ENCODE assay signal across 8 cellular contexts in the genomic region with DNA sequence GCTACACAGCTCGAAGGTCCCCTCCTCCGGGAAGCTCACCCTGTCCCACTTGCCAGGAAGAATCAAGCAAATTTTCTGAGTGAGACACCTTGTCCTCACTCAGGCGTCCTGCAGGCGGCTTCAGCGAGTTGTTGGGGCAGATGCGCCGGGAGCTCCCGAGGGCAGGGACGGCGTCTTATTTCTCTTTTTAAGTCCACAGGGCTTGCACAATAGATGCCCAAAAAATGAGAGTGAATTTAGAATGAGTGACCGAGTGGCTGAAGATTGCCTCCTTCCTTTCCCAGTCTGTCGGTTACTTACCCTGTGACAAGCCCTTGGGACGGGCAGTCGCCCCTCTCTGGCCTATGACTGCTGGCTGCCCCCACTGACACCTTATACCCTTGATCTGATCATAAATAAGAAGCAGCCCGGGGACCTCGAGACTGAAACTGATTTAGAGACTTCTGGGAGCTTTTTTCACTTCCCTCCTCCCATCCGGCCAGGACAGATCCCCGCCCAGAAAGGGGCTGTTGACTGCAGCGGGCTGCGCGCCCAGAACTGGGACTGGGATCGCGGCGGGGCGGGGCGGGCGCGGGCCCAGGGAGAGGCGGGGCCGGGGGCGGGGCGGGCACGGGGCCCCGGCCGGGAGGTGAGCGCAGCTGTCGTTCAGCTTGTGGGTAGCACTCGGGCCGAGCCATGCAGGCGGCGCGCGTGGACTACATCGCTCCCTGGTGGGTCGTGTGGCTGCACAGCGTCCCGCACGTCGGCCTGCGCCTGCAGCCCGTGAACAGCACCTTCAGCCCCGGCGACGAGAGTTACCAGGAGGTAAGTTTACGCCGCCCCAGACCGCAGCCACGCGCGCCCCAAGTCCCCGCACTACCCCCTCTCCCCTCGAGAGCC. TPM values are rescaled to one million over a fixed set of nuclear protein-coding genes. Genes with fewer than 3 reads are reported as not detected.
DNase-seq lines count a peak whose midpoint lies in the region; ATAC-seq and TF ChIP-seq lines count a peak whose summit lies in the region.

A gene with protein sequence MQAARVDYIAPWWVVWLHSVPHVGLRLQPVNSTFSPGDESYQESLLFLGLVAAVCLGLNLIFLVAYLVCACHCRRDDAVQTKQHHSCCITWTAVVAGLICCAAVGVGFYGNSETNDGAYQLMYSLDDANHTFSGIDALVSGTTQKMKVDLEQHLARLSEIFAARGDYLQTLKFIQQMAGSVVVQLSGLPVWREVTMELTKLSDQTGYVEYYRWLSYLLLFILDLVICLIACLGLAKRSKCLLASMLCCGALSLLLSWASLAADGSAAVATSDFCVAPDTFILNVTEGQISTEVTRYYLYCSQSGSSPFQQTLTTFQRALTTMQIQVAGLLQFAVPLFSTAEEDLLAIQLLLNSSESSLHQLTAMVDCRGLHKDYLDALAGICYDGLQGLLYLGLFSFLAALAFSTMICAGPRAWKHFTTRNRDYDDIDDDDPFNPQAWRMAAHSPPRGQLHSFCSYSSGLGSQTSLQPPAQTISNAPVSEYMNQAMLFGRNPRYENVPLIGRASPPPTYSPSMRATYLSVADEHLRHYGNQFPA (plus strand): TSS at position 659 of the 879 bp plus-strand sequence. CDS start 17 bp downstream, at position 676.

- ATAC-seq in GM19324 (IDR thresholded peaks at IDR 0.05; ENCODE audit: low FRiP score, unreplicated experiment) (peak; percentile 68), HG03457 (IDR thresholded peaks at IDR 0.05; ENCODE audit: unreplicated experiment) (peak; percentile 59), lower lobe of right lung (peak; percentile 94)

- DNase-seq in C1 segment of cervical spinal cord (lab: John Stamatoyannopoulos, UW) (peak in 13 of 14 donors; percentile 60 to 95 (median 89)), NCI-H774 (lab: John Stamatoyannopoulos, UW) (peak; percentile 88), lower lobe of right lung (peak; percentile 91)
- peak; percentile 82 for DNase-seq in activated CD4-positive, alpha-beta memory T cell treated with anti-CD3 and anti-CD28 coated beads for 36 hours
- DNase-seq in stimulated activated CD4-positive, alpha-beta T cell treated with anti-CD3 and anti-CD28 coated beads, TNF-alpha, amount 100 ng/mL, for 4 hours (ENCODE audit: low read depth in 3 of 3): peak; percentile 44 to 55 (median 47)

- POLR2A ChIA-PET in activated CD4-positive, alpha-beta memory T cell treated with anti-CD3 and anti-CD28 coated beads for 36 hours (lab: Charles Lee): interaction anchor here (1.5 kb wide), 1 partner anchor 9 kb away, joined by 13 read pairs; a partner anchor contains a TSS

- intact Hi-C loops in activated CD4-positive, alpha-beta memory T cell treated with anti-CD3 and anti-CD28 coated beads for 36 hours (cut with micrococcal nuclease): loop anchor here (1.0 to 10.0 kb wide), 2 partner anchors 10 to 532 kb away; a partner anchor contains a TSS
- intact Hi-C loops in lower lobe of right lung (cut with DNase I): no loop called here

- H3K4me1 ChIP-seq in duodenal mucosa (ENCODE audit: control insufficient read depth in 1 of 2, insufficient read depth in 2 of 2, low read length in 2 of 2) (peaks cover 21 to 49% of the 10 kb centered on the region in 2 donors), lower lobe of right lung (peaks cover 43% of the 10 kb centered on the region)

- H3K27me3 ChIP-seq in duodenal mucosa (ENCODE audit: control insufficient read depth in 1 of 2, insufficient read depth in 2 of 2, low read length in 2 of 2) (peaks cover 5 to 13% of the 10 kb centered on the region in 2 donors), lower lobe of right lung (ENCODE audit: low read depth) (no peaks in the 10 kb centered on the region)

- peak within 1 kb of the TSS; percentile 36 for H3K27ac Mint-ChIP-seq in activated CD4-positive, alpha-beta memory T cell treated with anti-CD3 and anti-CD28 coated beads for 36 hours

- TF ChIP-seq CTCF in lower lobe of right lung (IDR thresholded peaks at IDR 0.05): peak; percentile 33

- peaks cover 68% of the 10 kb centered on the region for H3K4me1 Mint-ChIP-seq in activated CD4-positive, alpha-beta memory T cell treated with anti-CD3 and anti-CD28 coated beads for 36 hours (ENCODE audit: low read depth)

- H3K36me3 ChIP-seq in duodenal mucosa (ENCODE audit: control insufficient read depth in 1 of 2, insufficient read depth in 2 of 2, low read length in 2 of 2) (peaks cover 10 to 29% of the 10 kb centered on the region in 2 donors), lower lobe of right lung (peaks cover 28% of the 10 kb centered on the region)

- no peaks in the 10 kb centered on the region for H3K27me3 Mint-ChIP-seq in activated CD4-positive, alpha-beta memory T cell treated with anti-CD3 and anti-CD28 coated beads for 36 hours

- H3K4me3 ChIP-seq in duodenal mucosa (ENCODE audit: low read depth in 1 of 2, low read length in 2 of 2) (peak within 1 kb of the TSS; percentile 75 to 79), lower lobe of right lung (peak within 1 kb of the TSS; percentile 66)

- H3K9me3 ChIP-seq in duodenal mucosa (ENCODE audit: control insufficient read depth in 1 of 2, low read length in 2 of 2): no peaks in the 10 kb centered on the region
- H3K9me3 ChIP-seq in lower lobe of right lung: no peaks in the 10 kb centered on the region

- no peaks in the 10 kb centered on the region for H3K9me3 Mint-ChIP-seq in activated CD4-positive, alpha-beta memory T cell treated with anti-CD3 and anti-CD28 coated beads for 36 hours

- CTCF ChIA-PET in activated CD4-positive, alpha-beta memory T cell treated with anti-CD3 and anti-CD28 coated beads for 36 hours (lab: Charles Lee): interaction anchor here (0.7 to 3.7 kb wide), 12 partner anchors 10 to 155 kb away, joined by 3 to 37 read pairs (median 6); a partner anchor contains a TSS

- H3K27ac ChIP-seq in duodenal mucosa (ENCODE audit: low read depth, low read length) (no peak within 1 kb of the TSS), lower lobe of right lung (peak within 1 kb of the TSS; percentile 74)

- H3K4me3 Mint-ChIP-seq in activated CD4-positive, alpha-beta memory T cell treated with anti-CD3 and anti-CD28 coated beads for 36 hours: peak within 1 kb of the TSS; percentile 74

- peaks cover 24% of the 10 kb centered on the region for H3K36me3 Mint-ChIP-seq in activated CD4-positive, alpha-beta memory T cell treated with anti-CD3 and anti-CD28 coated beads for 36 hours

- peak within 1 kb of the TSS; percentile 69 to 79 for H3K9ac ChIP-seq in duodenal mucosa (ENCODE audit: low read depth in 1 of 2, low read length in 2 of 2)

RNA-seq across cellular contexts. Expression of the gene that starts here (rescaled TPM):
- 1 to 10 TPM; 7.6 to 7.9 TPM for total RNA-seq in activated CD4-positive, alpha-beta memory T cell treated with anti-CD3 and anti-CD28 coated beads for 36 hours
- total RNA-seq in lower lobe of right lung: 7.7 TPM
